In the genomic region with DNA sequence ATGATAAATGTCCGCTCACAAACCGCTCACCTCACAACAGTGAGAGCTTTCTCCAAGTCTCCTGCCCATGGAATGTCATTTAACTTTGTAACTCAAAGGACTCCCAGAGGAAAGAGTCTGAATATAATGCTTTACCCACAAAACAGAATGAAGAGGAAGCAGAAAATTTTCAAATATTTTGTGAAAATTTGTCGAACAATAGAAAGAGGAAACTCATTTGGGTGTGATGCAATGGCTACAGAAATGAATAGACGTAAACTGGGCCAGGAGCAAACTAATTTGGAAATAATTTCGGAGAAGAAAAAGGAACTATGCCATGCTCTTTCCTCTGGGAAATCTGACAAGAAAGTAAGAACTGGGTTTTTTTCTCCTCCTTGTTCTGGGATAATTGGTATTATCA, we compare ENCODE assay signal across 18 cellular contexts.
DNase-seq lines count a peak whose midpoint lies in the region; ATAC-seq and TF ChIP-seq lines count a peak whose summit lies in the region.
"Had no signal": no experiment of that assay in that cellular context is flagged by ENCODE, and none has a peak within 500 bp of the region (broad histone marks: within the 10 kb centered on the region; RNA-seq: fewer than 3 reads in every experiment).

No MANE protein-coding gene starts in this region.

- TF ChIP-seq CTCF in NB4 (IDR thresholded peaks at IDR 0.05; ENCODE audit: low read depth, low read length) (no peak), fibroblast of pulmonary artery (IDR thresholded peaks at IDR 0.05; ENCODE audit: low read length, missing control alignments) (no peak), GM10266 (IDR thresholded peaks at IDR 0.05; ENCODE audit: control insufficient read depth, insufficient read depth, low read depth, missing control alignments) (no peak)

- DNase-seq in GF-D8 (lab: John Stamatoyannopoulos, UW) (peak; percentile 36), NB4 (ENCODE audit: low read depth) (peak; percentile 67), SKM-1 treated with dmso at 0.1 percent for 144 hours (lab: John Stamatoyannopoulos, UW; ENCODE audit: unreplicated experiment) (peak; percentile 76), fibroblast of pulmonary artery (ENCODE audit: low read depth) (peak; percentile 65), posterior cingulate gyrus (no peak), GM10266 (ENCODE audit: extremely low spot score) (no peak), HuH-7 (ENCODE audit: low spot score) (no peak)
- DNase-seq: CD4-positive, alpha-beta memory T cell; DMS79 treated with DMSO at 0.1 percent for 48 hours; HFFc6; IMR-90; NCI-H1105 treated with DMSO at 0.1 percent for 48 hours; NCI-H187; NCI-H2171; NCI-H82; RPMI8226 had no signal

- no peak overlapping the region for H3K4me3 ChIP-seq in NB4 (ENCODE audit: low read depth, low read length)
- no peak overlapping the region for H3K4me3 ChIP-seq in fibroblast of pulmonary artery (replicated peaks; ENCODE audit: low read depth, low read length)
- H3K4me3 ChIP-seq: SJSA1 had no signal

- intact Hi-C loops in posterior cingulate gyrus (cut with DNase I): no loop called here

- TF ChIP-seq POLR2A in NB4 (IDR thresholded peaks at IDR 0.05; ENCODE audit: extremely low read depth, insufficient read length): no peak

- ATAC-seq in HG02678 (IDR thresholded peaks at IDR 0.05; ENCODE audit: unreplicated experiment): no peak

Comparison
In these comparisons a context has a peak if more than half of its experiments do, and no peak if none do; other contexts are left out.
1. DNase-seq: peak in GF-D8 (single experiment), NB4 (single experiment), SKM-1 treated with dmso at 0.1 percent for 144 hours (single experiment) and fibroblast of pulmonary artery (single experiment); none in posterior cingulate gyrus (0 of 10), GM10266 (single experiment) and HuH-7 (single experiment).